8 cellular contexts compared by ENCODE assay signal in the genomic region with DNA sequence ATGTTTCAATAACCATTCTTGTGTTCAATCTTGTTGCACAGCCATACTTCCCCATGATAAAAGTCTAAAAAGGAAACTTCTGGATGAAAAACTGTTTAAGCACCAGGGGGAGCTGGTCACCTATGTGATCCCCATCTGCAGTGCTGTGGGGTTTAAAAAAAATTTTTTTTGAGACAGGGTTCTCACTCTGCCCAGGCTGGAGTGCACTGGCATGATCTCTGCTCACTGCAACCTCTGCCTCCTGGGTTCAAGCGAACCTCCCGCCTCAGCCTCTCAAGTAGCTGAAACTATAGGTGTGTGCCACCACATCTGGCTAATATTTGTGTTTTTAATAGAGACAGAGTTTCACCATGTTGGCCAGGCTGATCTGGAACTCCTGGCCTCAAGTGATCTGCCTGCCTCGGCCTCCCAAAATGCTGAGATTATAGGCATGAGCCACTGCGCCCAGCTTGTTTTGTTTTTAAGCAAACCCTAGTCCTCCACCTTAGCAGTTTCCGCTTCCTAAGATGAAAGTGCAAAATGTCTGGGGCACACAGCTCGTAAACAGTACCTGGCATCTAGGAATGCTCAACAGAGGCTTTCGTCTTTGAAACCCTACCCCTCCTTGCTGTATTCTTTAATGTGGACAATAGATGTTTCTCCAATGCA. TPM values are rescaled to one million over a fixed set of nuclear protein-coding genes. Genes with fewer than 3 reads are reported as not detected.
DNase-seq lines count a peak whose midpoint lies in the region; ATAC-seq, FAIRE-seq and TF ChIP-seq lines count a peak whose summit lies in the region.

No MANE protein-coding gene starts in this region.

- FAIRE-seq in A204.1 (lab: Jason Lieb, UNC), result peak; percentile 95

- H3K4me3 Mint-ChIP-seq in immature natural killer cell, result no peak overlapping the region

- no peak overlapping the region for H3K27ac Mint-ChIP-seq in activated naive CD4-positive, alpha-beta T cell treated with anti-CD3 and anti-CD28 coated beads, Interleukin-2, amount 50 U/mL, for 72 hours
- no peak overlapping the region for H3K27ac Mint-ChIP-seq in immature natural killer cell

- peak; percentile 54 for TF ChIP-seq CTCF in GM10266 (IDR thresholded peaks at IDR 0.05; ENCODE audit: control insufficient read depth, insufficient read depth, low read depth, missing control alignments)

- peak; percentile 65 for ATAC-seq in HG03066 (IDR thresholded peaks at IDR 0.05; ENCODE audit: low read depth, unreplicated experiment)
- peak; percentile 57 to 71 for ATAC-seq in activated naive CD4-positive, alpha-beta T cell treated with anti-CD3 and anti-CD28 coated beads, Interleukin-2, amount 50 U/mL, for 72 hours
- peak; percentile 53 for ATAC-seq in stimulated activated naive CD8-positive, alpha-beta T cell treated with anti-CD3 and anti-CD28 coated beads, Interleukin-15, Interleukin-2, amounts not matched to agents 100 U/mL and 50 U/mL, for 24 hours

- peak; percentile 50 for DNase-seq in GM10266 (ENCODE audit: extremely low spot score)
- peak; percentile 52 for DNase-seq in NOMO-1 treated with DMSO at 0.1 percent for 48 hours (lab: John Stamatoyannopoulos, UW; ENCODE audit: unreplicated experiment)
- peak in 1 of 2 donors; percentile 53 for DNase-seq in activated naive CD4-positive, alpha-beta T cell treated with anti-CD3 and anti-CD28 coated beads, Interleukin-2, amount 50 U/mL, for 72 hours (ENCODE audit: low spot score in 2 of 2)
- peak in 2 of 3 donors; percentile 19 to 36 for DNase-seq in immature natural killer cell
- peak; percentile 32 for DNase-seq in stimulated activated naive CD8-positive, alpha-beta T cell treated with anti-CD3 and anti-CD28 coated beads, Interleukin-15, Interleukin-2, amounts not matched to agents 100 U/mL and 50 U/mL, for 24 hours
- no peak for DNase-seq in NCI-H187 treated with DMSO at 0.1 percent for 48 hours (lab: John Stamatoyannopoulos, UW)

- no peaks in the 10 kb centered on the region for H3K4me1 Mint-ChIP-seq in immature natural killer cell

- H3K36me3 Mint-ChIP-seq in activated naive CD4-positive, alpha-beta T cell treated with anti-CD3 and anti-CD28 coated beads, Interleukin-2, amount 50 U/mL, for 72 hours, result no peaks in the 10 kb centered on the region
- peaks cover 0 to 8% (median 0%) of the 10 kb centered on the region in 3 donors for H3K36me3 Mint-ChIP-seq in immature natural killer cell

- H3K9me3 Mint-ChIP-seq in activated naive CD4-positive, alpha-beta T cell treated with anti-CD3 and anti-CD28 coated beads, Interleukin-2, amount 50 U/mL, for 72 hours, result no peaks in the 10 kb centered on the region
- H3K9me3 Mint-ChIP-seq in immature natural killer cell, result no peaks in the 10 kb centered on the region

- peaks cover 0 to 2% (median 0%) of the 10 kb centered on the region in 3 donors for H3K27me3 Mint-ChIP-seq in immature natural killer cell (ENCODE audit: low read depth in 3 of 3)

RNA-seq across cellular contexts. Expression of a gene that starts 25.4 kb away (rescaled TPM):
- total RNA-seq in activated naive CD4-positive, alpha-beta T cell treated with anti-CD3 and anti-CD28 coated beads, Interleukin-2, amount 50 U/mL, for 72 hours, result 10 to 100 TPM; 55.4 to 61.4 TPM
- 10 to 100 TPM; 49.1 to 67.1 (median 57.4) TPM for polyA plus RNA-seq in immature natural killer cell
